ENCODE assay signal across 21 cellular contexts in genomic region chr12:31947971-31948370, GRCh38. TPM values are rescaled to one million over a fixed set of nuclear protein-coding genes. Genes with fewer than 3 reads are reported as not detected.
DNase-seq lines count a peak whose midpoint lies in the region; ATAC-seq and TF ChIP-seq lines count a peak whose summit lies in the region.
"Had no signal": no experiment of that assay in that cellular context is flagged by ENCODE, and none has a peak within 500 bp of the region (broad histone marks: within the 10 kb centered on the region; RNA-seq: fewer than 3 reads in every experiment).

No MANE protein-coding gene starts in this region.

- no peak overlapping the region for H3K4me3 ChIP-seq in brain microvascular endothelial cell (ENCODE audit: low read depth, low read length)
- H3K4me3 ChIP-seq in trophoblast cell (ENCODE audit: low read depth, low read length): no peak overlapping the region
- H3K4me3 ChIP-seq: BLaER1, GM23338 had no signal

- H3K18ac ChIP-seq in trophoblast cell (ENCODE audit: low read length): peak overlapping the region; percentile 26

- no peak overlapping the region for H2AFZ ChIP-seq in trophoblast cell (ENCODE audit: insufficient read depth, low read length, poor library complexity)
- H2AFZ ChIP-seq: GM23338 had no signal

- H2BK5ac ChIP-seq in trophoblast cell (ENCODE audit: low read depth, low read length, poor library complexity): peak overlapping the region; percentile 59

- peak overlapping the region; percentile 18 for H2BK120ac ChIP-seq in trophoblast cell (ENCODE audit: insufficient read depth, low read length, poor library complexity)

- H3K9me3 ChIP-seq in trophoblast cell (ENCODE audit: insufficient read depth, low read depth, low read length): peaks cover 4% of the 10 kb centered on the region

- intact Hi-C loops in activated naive CD4-positive, alpha-beta T cell treated with anti-CD3 and anti-CD28 coated beads for 36 hours (cut with micrococcal nuclease): no loop called here

- H4K91ac ChIP-seq in trophoblast cell (ENCODE audit: low read depth, low read length): no peak overlapping the region

- ATAC-seq in HG03354 (IDR thresholded peaks at IDR 0.05; ENCODE audit: poor library complexity, severe bottlenecking, unreplicated experiment): no peak
- no peak for ATAC-seq in GM19467 (IDR thresholded peaks at IDR 0.05; ENCODE audit: unreplicated experiment)
- ATAC-seq in HG02642 (IDR thresholded peaks at IDR 0.05; ENCODE audit: poor library complexity, unreplicated experiment): no peak
- ATAC-seq: CD8-positive, alpha-beta T cell; GM23338; HCT116 had no signal

- no peak overlapping the region for H2BK12ac ChIP-seq in trophoblast cell (ENCODE audit: low read length)

- no peak for DNase-seq in activated naive CD4-positive, alpha-beta T cell treated with anti-CD3 and anti-CD28 coated beads for 36 hours
- DNase-seq in brain microvascular endothelial cell (peak; percentile 11), islet precursor cell (peak; percentile 34), trophoblast cell (peak in 1 of 2 donors; percentile 67)
- DNase-seq: CD4-positive, CD25-positive, alpha-beta regulatory T cell; CD8-positive, alpha-beta T cell; DMS 273 treated with DMSO at 0.1 percent for 48 hours; DMS53; DMS79 treated with DMSO at 0.1 percent for 48 hours; GF-D8; H9 had no signal

- H4K12ac ChIP-seq in trophoblast cell (ENCODE audit: low read depth, low read length): no peak overlapping the region

- H3K9me3 Mint-ChIP-seq in activated naive CD4-positive, alpha-beta T cell treated with anti-CD3 and anti-CD28 coated beads, Interleukin-2, amount 50 U/mL, for 24 hours: peaks cover 12% of the 10 kb centered on the region
- peaks cover 34% of the 10 kb centered on the region for H3K9me3 Mint-ChIP-seq in activated naive CD4-positive, alpha-beta T cell treated with anti-CD3 and anti-CD28 coated beads for 36 hours

- peaks cover 8% of the 10 kb centered on the region for H3K79me1 ChIP-seq in trophoblast cell (ENCODE audit: low read length)

- peak overlapping the region; percentile 51 for H3K27ac Mint-ChIP-seq in activated naive CD4-positive, alpha-beta T cell treated with anti-CD3 and anti-CD28 coated beads, Interleukin-2, amount 50 U/mL, for 24 hours
- H3K27ac Mint-ChIP-seq in activated naive CD4-positive, alpha-beta T cell treated with anti-CD3 and anti-CD28 coated beads for 36 hours: no peak overlapping the region
- H3K27ac Mint-ChIP-seq: CD8-positive, alpha-beta T cell; GM23338; H9 had no signal

- H3K4me3 Mint-ChIP-seq in activated naive CD4-positive, alpha-beta T cell treated with anti-CD3 and anti-CD28 coated beads, Interleukin-2, amount 50 U/mL, for 24 hours: no peak overlapping the region
- no peak overlapping the region for H3K4me3 Mint-ChIP-seq in activated naive CD4-positive, alpha-beta T cell treated with anti-CD3 and anti-CD28 coated beads for 36 hours
- H3K4me3 Mint-ChIP-seq: B cell; CD4-positive, CD25-positive, alpha-beta regulatory T cell; CD8-positive, alpha-beta T cell; GM23338; H9 had no signal

- peak overlapping the region; percentile 15 for H3K14ac ChIP-seq in trophoblast cell (ENCODE audit: low read length)

- no peak overlapping the region for H3K27ac ChIP-seq in brain microvascular endothelial cell
- peak overlapping the region; percentile 5 for H3K27ac ChIP-seq in trophoblast cell (ENCODE audit: low read depth, low read length)
- H3K27ac ChIP-seq: 22Rv1, BLaER1, C4-2B had no signal

- CTCF ChIA-PET in activated naive CD4-positive, alpha-beta T cell treated with anti-CD3 and anti-CD28 coated beads for 36 hours (lab: Charles Lee): no interaction called here

- H3K4ac ChIP-seq in trophoblast cell (ENCODE audit: low read depth, low read length): no peak overlapping the region

- in situ Hi-C loops in brain microvascular endothelial cell (cut with HindIII; ENCODE audit: low pct_ligation_motif_present, low sequenced_read_pairs): no loop called here

- WGBS in trophoblast cell (ENCODE audit: extremely low coverage, insufficient coverage, insufficient read length): no CpG with 5 or more reads among the region's 6 CpGs

- H3K4me2 ChIP-seq in trophoblast cell (ENCODE audit: low read length): no peak overlapping the region
- H3K4me2 ChIP-seq: BLaER1, GM23338 had no signal

- no peak overlapping the region for H2AK5ac ChIP-seq in trophoblast cell (ENCODE audit: low read length)

- H3K9ac ChIP-seq in trophoblast cell (ENCODE audit: low read length): no peak overlapping the region
- H3K9ac ChIP-seq: BLaER1 had no signal

- H3K36me3 ChIP-seq in brain microvascular endothelial cell (replicated peaks) (no peaks in the 10 kb centered on the region), trophoblast cell (ENCODE audit: control insufficient read depth in 1 of 2, insufficient read depth in 2 of 2, low read length in 2 of 2) (peaks cover 0 to 3% of the 10 kb centered on the region in 2 experiments)
- H3K36me3 ChIP-seq: BLaER1 had no signal

- no peaks in the 10 kb centered on the region for H3K27me3 Mint-ChIP-seq in activated naive CD4-positive, alpha-beta T cell treated with anti-CD3 and anti-CD28 coated beads, Interleukin-2, amount 50 U/mL, for 24 hours
- H3K27me3 Mint-ChIP-seq in activated naive CD4-positive, alpha-beta T cell treated with anti-CD3 and anti-CD28 coated beads for 36 hours (ENCODE audit: low read depth): no peaks in the 10 kb centered on the region
- H3K27me3 Mint-ChIP-seq: B cell; CD4-positive, CD25-positive, alpha-beta regulatory T cell had no signal

- H4K8ac ChIP-seq in trophoblast cell (ENCODE audit: low read depth, low read length): no peak overlapping the region

- peaks cover 0 to 9% of the 10 kb centered on the region in 2 experiments for H3K4me1 ChIP-seq in trophoblast cell (ENCODE audit: control insufficient read depth in 1 of 2, insufficient read depth in 2 of 2, low read length in 2 of 2)
- H3K4me1 ChIP-seq: BLaER1 had no signal

- H3K36me3 Mint-ChIP-seq in activated naive CD4-positive, alpha-beta T cell treated with anti-CD3 and anti-CD28 coated beads, Interleukin-2, amount 50 U/mL, for 24 hours: peaks cover 23% of the 10 kb centered on the region
- H3K36me3 Mint-ChIP-seq in activated naive CD4-positive, alpha-beta T cell treated with anti-CD3 and anti-CD28 coated beads for 36 hours (ENCODE audit: low read depth): peaks cover 35% of the 10 kb centered on the region

- no peaks in the 10 kb centered on the region for H3K79me2 ChIP-seq in trophoblast cell (ENCODE audit: control insufficient read depth, insufficient read depth, low read length, poor library complexity)

- no peak overlapping the region for H3K23ac ChIP-seq in trophoblast cell (ENCODE audit: low read length)

- no peak for TF ChIP-seq CTCF in brain microvascular endothelial cell (IDR thresholded peaks at IDR 0.05; ENCODE audit: low read depth, low read length, missing control alignments)

- peaks cover 14% of the 10 kb centered on the region for H3K4me1 Mint-ChIP-seq in activated naive CD4-positive, alpha-beta T cell treated with anti-CD3 and anti-CD28 coated beads, Interleukin-2, amount 50 U/mL, for 24 hours
- H3K4me1 Mint-ChIP-seq in activated naive CD4-positive, alpha-beta T cell treated with anti-CD3 and anti-CD28 coated beads for 36 hours (ENCODE audit: low read depth): peaks cover 26% of the 10 kb centered on the region

- H3K27me3 ChIP-seq in brain microvascular endothelial cell (replicated peaks): no peaks in the 10 kb centered on the region
- no peaks in the 10 kb centered on the region for H3K27me3 ChIP-seq in trophoblast cell (ENCODE audit: insufficient read depth, low read length)
- H3K27me3 ChIP-seq: BLaER1 had no signal

RNA-seq across cellular contexts. Expression of gene RESF1, which starts 11.2 kb away (rescaled TPM):
- total RNA-seq in activated naive CD4-positive, alpha-beta T cell treated with anti-CD3 and anti-CD28 coated beads for 36 hours: 10 to 100 TPM; 65.6 to 73.5 TPM
- 38.8 and 41.7 TPM in 2 replicates for polyA plus RNA-seq in trophoblast cell (2013)
